1 cellular context compared by ENCODE assay signal in genomic region chr5:95619518-95620029, GRCh38.
TF ChIP-seq lines count a peak whose summit lies in the region.

No MANE protein-coding gene starts in this region.

TF ChIP-seq in H1, 55 proteins besides CTCF, POLR2A, EP300 and RAD21 (continued from another document):
- no peak for TF ChIP-seq CHD7 (IDR thresholded peaks at IDR 0.05; ENCODE audit: insufficient replicate concordance, low read length)
- TF ChIP-seq E2F6 (IDR thresholded peaks at IDR 0.05), result no peak
- no peak for TF ChIP-seq CEBPB (IDR thresholded peaks at IDR 0.05; ENCODE audit: low read depth, low read length)
- TF ChIP-seq KDM1A (IDR thresholded peaks at IDR 0.05; ENCODE audit: borderline replicate concordance, low read length), result no peak
- TF ChIP-seq SUZ12 (IDR thresholded peaks at IDR 0.05; ENCODE audit: low read length), result no peak
